1 cellular context compared by ENCODE assay signal in the genomic region with DNA sequence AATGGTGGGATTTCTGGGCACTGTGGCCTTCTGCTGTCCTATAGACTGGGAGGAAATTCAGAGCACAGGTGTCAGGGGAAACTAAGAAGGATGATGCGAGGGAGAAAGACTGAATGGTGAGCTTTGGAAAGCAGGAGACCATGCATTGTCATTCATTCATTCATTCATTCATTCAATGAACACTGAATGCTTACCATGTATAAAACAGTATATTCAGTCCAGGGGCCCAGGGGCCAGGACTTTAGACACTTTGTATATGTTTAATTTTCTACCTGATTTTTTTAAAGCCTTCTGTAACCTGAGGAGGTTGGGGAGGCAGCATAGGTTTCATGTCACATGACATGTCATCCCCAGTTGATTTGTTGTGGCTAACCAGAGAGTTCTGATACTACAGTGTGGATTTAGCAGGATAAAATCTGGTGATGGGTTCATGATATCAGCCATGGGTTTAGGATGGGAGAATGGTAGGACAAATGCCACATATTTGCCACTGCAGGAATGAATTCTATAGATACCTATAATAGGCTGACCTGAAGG.
TF ChIP-seq lines count a peak whose summit lies in the region.

No MANE protein-coding gene starts in this region.

TF ChIP-seq in K562, 482 proteins besides CTCF, POLR2A, EP300 and RAD21 (continued from another document):
- no peak for TF ChIP-seq KAT2B (IDR thresholded peaks at IDR 0.05; ENCODE audit: low read depth, low read length)
